ENCODE assay signal across 3 cellular contexts in genomic region chrX:68524680-68525079, GRCh38. TPM values are rescaled to one million over a fixed set of nuclear protein-coding genes. Genes with fewer than 3 reads are reported as not detected.
DNase-seq lines count a peak whose midpoint lies in the region; ATAC-seq, FAIRE-seq and TF ChIP-seq lines count a peak whose summit lies in the region.
"Not testable (repeated sequence)": the region's sequence is repeated elsewhere in the genome, so short reads cannot be mapped to it uniquely, and the experiment has no call there.

No MANE protein-coding gene starts in this region.

- not testable (repeated sequence) for H3K9me3 ChIP-seq in HEK293 (ENCODE audit: control insufficient read depth, insufficient read depth, low read depth, low read length); K562 (replicated peaks; ENCODE audit: control insufficient read depth, insufficient read depth, low read depth, low read length)

- not testable (repeated sequence) for TF ChIP-seq POLR2A in K562 (conservative IDR thresholded peaks at IDR 0.05)

- TF ChIP-seq EP300 in K562 (IDR thresholded peaks at IDR 0.05; ENCODE audit: low read length): not testable (repeated sequence)

- H3K9ac ChIP-seq in K562 (ENCODE audit: insufficient read depth in 1 of 2, low read depth in 2 of 2, low read length in 2 of 2): not testable (repeated sequence)

- CTCF ChIA-PET in HEK293 (lab: Yijun Ruan, JAX): interaction anchor here (0.6 kb wide), 1 partner anchor 189 kb away, joined by 4 read pairs; no protein-coding TSS in a partner anchor
- CTCF ChIA-PET in K562 (lab: Yijun Ruan, JAX; ENCODE audit: low intra/inter-chr PET ratio): not testable (repeated sequence)

- H4K20me1 ChIP-seq in K562 (replicated peaks; ENCODE audit: control insufficient read depth, insufficient read depth, low read length): not testable (repeated sequence)

- H3K27ac ChIP-seq in HEK293 (ENCODE audit: extremely low read depth, low read depth, low read length); K562 (ENCODE audit: extremely low read depth, low read depth, low read length): not testable (repeated sequence)

- not testable (repeated sequence) for H3K9me1 ChIP-seq in K562 (ENCODE audit: control insufficient read depth, insufficient read depth, low read length)

- H3K4me3 ChIP-seq in HEK293 (ENCODE audit: low read depth, low read length); K562: not testable (repeated sequence)

- peaks cover 36 to 52% of the 10 kb centered on the region in 2 experiments for H3K36me3 ChIP-seq in HEK293 (ENCODE audit: control insufficient read depth in 2 of 2, insufficient read depth in 1 of 2, low read length in 2 of 2)
- H3K36me3 ChIP-seq in K562 (ENCODE audit: control insufficient read depth, insufficient read depth, low read length): peaks cover 35% of the 10 kb centered on the region

- in situ Hi-C loops in K562 (cut with MboI): not testable (repeated sequence)

- 100% methylated on average over 2 of the region's 2 CpGs for WGBS in K562 (ENCODE audit: insufficient coverage, low coverage, missing lambda C conversion rate)

- not testable (repeated sequence) for H3K4me2 ChIP-seq in K562 (ENCODE audit: insufficient read depth, low read length)

- not testable (repeated sequence) for H3K4me1 ChIP-seq in HEK293 (ENCODE audit: control insufficient read depth, insufficient read depth, low read length); K562 (replicated peaks in 1 of 2; ENCODE audit: control insufficient read depth in 2 of 2, insufficient read depth in 2 of 2, low read length in 2 of 2)

- TF ChIP-seq CTCF in HEK293 (tag by site-specific recombination; IDR thresholded peaks at IDR 0.05); K562 (IDR thresholded peaks at IDR 0.05 in 2 of 3, conservative IDR thresholded peaks at IDR 0.05 in 1 of 3; ENCODE audit: insufficient read depth in 2 of 3, low read depth in 1 of 3, low read length in 3 of 3): not testable (repeated sequence)

- not testable (repeated sequence) for H2AFZ ChIP-seq in K562 (ENCODE audit: low read depth, low read length)

- POLR2A ChIA-PET in HEK293 (lab: Yijun Ruan, JAX): not testable (repeated sequence)
- POLR2A ChIA-PET in K562 (lab: Yijun Ruan, JAX): interaction anchor here (1.0 kb wide), 1 partner anchor 162 kb away, joined by 3 read pairs; no protein-coding TSS in a partner anchor

- intact Hi-C loops in K562 (cut with micrococcal nuclease): not testable (repeated sequence)

- not testable (repeated sequence) for DNase-seq in K562 (ENCODE audit: extremely low read depth in 1 of 4, low spot score in 3 of 4)

- not testable (repeated sequence) for BruUV-seq in K562 (replicated peaks; lab: Mats Ljungman, UMichigan)

- not testable (repeated sequence) for H3K79me2 ChIP-seq in K562 (ENCODE audit: control insufficient read depth, insufficient read depth, low read length)

- not testable (repeated sequence) for FAIRE-seq in K562 (lab: Jason Lieb, UNC)

- not testable (repeated sequence) for TF ChIP-seq RAD21 in K562 (CRISPR knock-in tag; conservative IDR thresholded peaks at IDR 0.05 in 1 of 2, IDR thresholded peaks at IDR 0.05 in 1 of 2)

- not testable (repeated sequence) for ATAC-seq in SK-N-SH treated with all-trans-retinoic acid at 6 μM for 48 hours, K562

- not testable (repeated sequence) for H3K27me3 ChIP-seq in K562 (ENCODE audit: control insufficient read depth in 2 of 2, insufficient read depth in 2 of 2, low read length in 2 of 2)

TF ChIP-seq in HEK293, 187 proteins besides CTCF, POLR2A, EP300 and RAD21 (continues in another document):
- TF ChIP-seq ZNF146 (tag by site-specific recombination; IDR thresholded peaks at IDR 0.05): peak; percentile 97

TF ChIP-seq in SK-N-SH treated with all-trans-retinoic acid at 6 μM for 48 hours, 23 proteins besides CTCF, POLR2A, EP300 and RAD21:
- TF ChIP-seq ZNF8 (CRISPR knock-in tag; IDR thresholded peaks at IDR 0.05): peak; percentile 52

TF ChIP-seq in K562, 482 proteins besides CTCF, POLR2A, EP300 and RAD21:
- TF ChIP-seq RBM25 (IDR thresholded peaks at IDR 0.05; ENCODE audit: low read depth, low read length, severe bottlenecking): peak; percentile 10
- TF ChIP-seq ZNF146 (CRISPR knock-in tag; IDR thresholded peaks at IDR 0.05; ENCODE audit: unreplicated experiment): peak; percentile 57

RNA-seq across cellular contexts. Expression of gene YIPF6, which starts 25.8 kb away (rescaled TPM):
- total RNA-seq in K562 (2011; cell fraction: chromatin; rRNA removed; ENCODE audit: low replicate concordance): 22.5 and 60.7 TPM in 2 replicates
- total RNA-seq in K562 (2011; cell fraction: nucleolus; rRNA removed): 18.8 and 20.0 TPM in 2 replicates
- total RNA-seq in K562 (2011; cell fraction: nucleoplasm; rRNA removed): 38.9 and 76.5 TPM in 2 replicates
- total RNA-seq in K562 (2014; rRNA removed): 7.7 and 10.7 TPM in 2 replicates
- total RNA-seq in K562 (2014; rRNA removed; fragmentation: Illumina TruSeq; extraction: Trizol): 25.8 and 30.3 TPM in 2 replicates
- total RNA-seq in K562 (2015; rRNA removed; fragmentation: Illumina TruSeq; extraction: Trizol): 12.0 and 14.1 TPM in 2 replicates
- total RNA-seq in K562 (2021): 22.4 and 26.5 TPM in 2 replicates
- polyA plus RNA-seq in K562 (2011; rRNA removed): 29.1 and 32.1 TPM in 2 replicates
- 10.4 and 24.0 TPM in 2 replicates for polyA plus RNA-seq in K562 (2011; cell fraction: cytosol; rRNA removed)
- 17.6 and 24.1 TPM in 2 replicates for polyA plus RNA-seq in K562 (2011; cell fraction: nucleus; rRNA removed)
- polyA plus RNA-seq in K562 (2012): 11.5 and 13.9 TPM in 2 replicates
- 14.3 and 15.6 TPM in 2 replicates for polyA plus RNA-seq in K562 (2014; fragmentation: Illumina TruSeq; extraction: Trizol)
- polyA plus RNA-seq in K562 (2014; fragmentation: Nextera tagmentation; extraction: Ambion mirVana): 10 to 100 TPM; 31.3 to 44.2 TPM
- polyA plus RNA-seq in K562 (2014; rRNA removed): 10.3 and 12.8 TPM in 2 replicates
- polyA minus RNA-seq in K562 (2011; rRNA and poly(A)+ RNA removed): 18.1 and 20.2 TPM in 2 replicates
- 6.5 and 9.6 TPM in 2 replicates for polyA minus RNA-seq in K562 (2011; cell fraction: cytosol; rRNA and poly(A)+ RNA removed)
- 9.6 and 15.7 TPM in 2 replicates for polyA minus RNA-seq in K562 (2011; cell fraction: nucleus; rRNA and poly(A)+ RNA removed)
